15 cellular contexts compared by ENCODE assay signal in the genomic region with DNA sequence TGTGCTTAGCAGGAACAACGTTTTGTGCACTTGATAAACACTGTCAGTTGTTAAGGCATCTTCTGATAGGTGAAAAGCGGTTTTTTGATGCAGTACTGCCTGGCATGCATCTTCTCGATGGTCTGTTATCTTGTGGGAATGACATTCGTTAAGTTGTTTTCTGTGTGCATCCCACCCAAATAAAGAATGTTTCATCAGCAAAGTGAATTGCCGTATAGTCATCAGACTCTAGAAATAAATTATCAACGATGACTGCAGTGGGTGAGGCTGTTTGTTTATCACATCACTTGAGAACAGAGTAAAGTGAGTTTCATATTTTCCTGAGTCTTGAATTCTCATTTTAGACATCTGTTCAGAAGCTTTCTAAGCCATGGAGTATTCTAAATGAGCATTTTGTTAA. TPM values are rescaled to one million over a fixed set of nuclear protein-coding genes. Genes with fewer than 3 reads are reported as not detected.
A peak's percentile ranks its signal among the peaks of the same experiment; 100 is the strongest.
DNase-seq lines count a peak whose midpoint lies in the region; FAIRE-seq and TF ChIP-seq lines count a peak whose summit lies in the region.
"Had no signal": no experiment of that assay in that cellular context is flagged by ENCODE, and none has a peak within 500 bp of the region (broad histone marks: within the 10 kb centered on the region; RNA-seq: fewer than 3 reads in every experiment).

No MANE protein-coding gene starts in this region.

- peak; percentile 38 for FAIRE-seq in kidney (lab: Jason Lieb, UNC)

- no peaks in the 10 kb centered on the region for H3K27me3 ChIP-seq in Caco-2 (replicated peaks; ENCODE audit: control insufficient read depth, insufficient read depth, low read length)
- H3K27me3 ChIP-seq: MG63, uterus had no signal

- H3K9me3 Mint-ChIP-seq in brain (peaks cover 0 to 11% (median 5%) of the 10 kb centered on the region in 5 experiments), Caco-2 (ENCODE audit: unreplicated experiment) (peaks cover 10% of the 10 kb centered on the region)
- H3K9me3 Mint-ChIP-seq: dendritic cell treated with granulocyte-macrophage colony-stimulating factor and Interleukin-4, amounts not matched to agents 40 ng/mL and 50 ng/mL, for 4 days; GM23338 had no signal

- no peak overlapping the region for H3K9ac ChIP-seq in kidney (ENCODE audit: low read length in 2 of 2)

- CTCF ChIA-PET in Caco-2 (lab: Charles Lee), result no interaction called here

- H3K4me1 ChIP-seq in kidney (ENCODE audit: control insufficient read depth in 1 of 2, insufficient read depth in 1 of 2, low read depth in 1 of 2, low read length in 2 of 2) (peaks cover 12 to 13% of the 10 kb centered on the region in 2 donors), Caco-2 (peaks cover 11% of the 10 kb centered on the region; the same call in 1 of the 2 replicates)

- H3K4me3 ChIP-seq in kidney (ENCODE audit: low read length in 2 of 2), result no peak overlapping the region
- no peak overlapping the region for H3K4me3 ChIP-seq in Caco-2 (ENCODE audit: low read depth, low read length)
- H3K4me3 ChIP-seq: GM23338, MG63, uterus had no signal

- no TSS peak for BruUV-seq in Caco-2 (replicated peaks; lab: Mats Ljungman, UMichigan)

- H3K36me3 Mint-ChIP-seq in brain (peaks cover 19% of the 10 kb centered on the region), Caco-2 (ENCODE audit: insufficient read depth, unreplicated experiment) (no peaks in the 10 kb centered on the region)

- peaks cover 70% of the 10 kb centered on the region for H3K4me1 Mint-ChIP-seq in brain
- H3K4me1 Mint-ChIP-seq in Caco-2 (ENCODE audit: low read depth, unreplicated experiment), result peaks cover 7% of the 10 kb centered on the region
- H3K4me1 Mint-ChIP-seq: activated naive CD8-positive, alpha-beta T cell treated with anti-CD3 and anti-CD28 coated beads, Interleukin-2, amount 50 U/mL, for 24 hours had no signal

- H3K27ac Mint-ChIP-seq in brain (peak overlapping the region in 4 of 5 experiments; percentile 28 to 71 (median 50)), Caco-2 (ENCODE audit: unreplicated experiment) (no peak overlapping the region)
- H3K27ac Mint-ChIP-seq: activated naive CD8-positive, alpha-beta T cell treated with anti-CD3 and anti-CD28 coated beads, Interleukin-2, amount 50 U/mL, for 24 hours; dendritic cell treated with granulocyte-macrophage colony-stimulating factor and Interleukin-4, amounts not matched to agents 40 ng/mL and 50 ng/mL, for 4 days; GM23338 had no signal

- POLR2A ChIA-PET in Caco-2 (lab: Charles Lee), result no interaction called here

- peak; percentile 85 for DNase-seq in OCI-M1 (lab: John Stamatoyannopoulos, UW)
- no peak for DNase-seq in kidney
- DNase-seq in superior temporal gyrus (ENCODE audit: extremely low spot score), result peak; percentile 40
- DNase-seq in Caco-2, result no peak
- DNase-seq in kidney glomerular epithelial cell (lab: John Stamatoyannopoulos, UW), result no peak
- DNase-seq in SIG-M5 (lab: John Stamatoyannopoulos, UW), result no peak
- DNase-seq: activated CD4-positive, alpha-beta T cell treated with anti-CD3 and anti-CD28 coated beads, Interleukin-2, amount 50 U/mL, for 48 hours; activated naive CD8-positive, alpha-beta T cell treated with anti-CD3 and anti-CD28 coated beads, Interleukin-2, amount 50 U/mL, for 24 hours; C1 segment of cervical spinal cord; MG63; NCI-H2081 treated with DMSO at 0.1 percent for 48 hours; uterus had no signal

- no peak overlapping the region for H3K27ac ChIP-seq in kidney (ENCODE audit: low read depth in 2 of 2, low read length in 2 of 2)

- peak overlapping the region in 2 of 5 experiments; percentile 59 to 67 for H3K4me3 Mint-ChIP-seq in brain
- H3K4me3 Mint-ChIP-seq in Caco-2 (ENCODE audit: unreplicated experiment), result no peak overlapping the region
- H3K4me3 Mint-ChIP-seq: activated naive CD8-positive, alpha-beta T cell treated with anti-CD3 and anti-CD28 coated beads, Interleukin-2, amount 50 U/mL, for 24 hours; GM23338 had no signal

- TF ChIP-seq CTCF in brain (conservative IDR thresholded peaks at IDR 0.05) (no peak), kidney (IDR thresholded peaks at IDR 0.05; ENCODE audit: borderline replicate concordance, extremely low read depth, insufficient read depth) (no peak), Caco-2 (IDR thresholded peaks at IDR 0.05; ENCODE audit: insufficient read depth in 1 of 2, low read depth in 1 of 2, low read length in 1 of 2, severe bottlenecking in 1 of 2, unreplicated experiment in 1 of 2) (no peak)

- H3K9me3 ChIP-seq in kidney (ENCODE audit: control insufficient read depth in 1 of 2, low read length in 2 of 2) (no peaks in the 10 kb centered on the region), Caco-2 (no peaks in the 10 kb centered on the region)
- H3K9me3 ChIP-seq: MG63, uterus had no signal

- H3K27me3 Mint-ChIP-seq in brain (no peaks in the 10 kb centered on the region), Caco-2 (ENCODE audit: insufficient read depth, unreplicated experiment) (no peaks in the 10 kb centered on the region)
- H3K27me3 Mint-ChIP-seq: dendritic cell treated with granulocyte-macrophage colony-stimulating factor and Interleukin-4, amounts not matched to agents 40 ng/mL and 50 ng/mL, for 4 days had no signal

- H3K36me3 ChIP-seq in kidney (ENCODE audit: control insufficient read depth in 1 of 2, insufficient read depth in 2 of 2, low read length in 2 of 2) (no peaks in the 10 kb centered on the region), Caco-2 (ENCODE audit: control insufficient read depth, insufficient read depth, low read length) (no peaks in the 10 kb centered on the region)
- H3K36me3 ChIP-seq: MG63, uterus had no signal

- intact Hi-C loops in kidney (cut with DNase I) (no loop called here), Caco-2 (cut with micrococcal nuclease; ENCODE audit: unreplicated experiment) (no loop called here)

RNA-seq across cellular contexts. Expression of gene NFIA, which starts 34.1 kb away (rescaled TPM):
- polyA plus RNA-seq in brain (ENCODE audit: insufficient read depth, low read depth, low replicate concordance) (4.1 TPM), kidney (ENCODE audit: insufficient read depth, low read depth, low replicate concordance) (4.8 TPM)
- total RNA-seq in kidney (87.5 TPM), Caco-2 (2022) (1.4 and 2.3 TPM in 2 replicates)

Comparison
In these comparisons a context has a peak if more than half of its experiments do, and no peak if none do; other contexts are left out.
1. DNase-seq: peak in OCI-M1 (single experiment) and superior temporal gyrus (single experiment); none in kidney (single experiment), Caco-2 (0 of 2), kidney glomerular epithelial cell (single experiment) and SIG-M5 (single experiment).
2. RNA of gene NFIA, which starts 34.1 kb away (total RNA-seq): 87.5 TPM in kidney (single experiment); 1.4 to 2.3 TPM in Caco-2; every median in the first group is over 10 times any median in the second.